Comparison of ENCODE assay signal across 1 cellular context in the genomic region with DNA sequence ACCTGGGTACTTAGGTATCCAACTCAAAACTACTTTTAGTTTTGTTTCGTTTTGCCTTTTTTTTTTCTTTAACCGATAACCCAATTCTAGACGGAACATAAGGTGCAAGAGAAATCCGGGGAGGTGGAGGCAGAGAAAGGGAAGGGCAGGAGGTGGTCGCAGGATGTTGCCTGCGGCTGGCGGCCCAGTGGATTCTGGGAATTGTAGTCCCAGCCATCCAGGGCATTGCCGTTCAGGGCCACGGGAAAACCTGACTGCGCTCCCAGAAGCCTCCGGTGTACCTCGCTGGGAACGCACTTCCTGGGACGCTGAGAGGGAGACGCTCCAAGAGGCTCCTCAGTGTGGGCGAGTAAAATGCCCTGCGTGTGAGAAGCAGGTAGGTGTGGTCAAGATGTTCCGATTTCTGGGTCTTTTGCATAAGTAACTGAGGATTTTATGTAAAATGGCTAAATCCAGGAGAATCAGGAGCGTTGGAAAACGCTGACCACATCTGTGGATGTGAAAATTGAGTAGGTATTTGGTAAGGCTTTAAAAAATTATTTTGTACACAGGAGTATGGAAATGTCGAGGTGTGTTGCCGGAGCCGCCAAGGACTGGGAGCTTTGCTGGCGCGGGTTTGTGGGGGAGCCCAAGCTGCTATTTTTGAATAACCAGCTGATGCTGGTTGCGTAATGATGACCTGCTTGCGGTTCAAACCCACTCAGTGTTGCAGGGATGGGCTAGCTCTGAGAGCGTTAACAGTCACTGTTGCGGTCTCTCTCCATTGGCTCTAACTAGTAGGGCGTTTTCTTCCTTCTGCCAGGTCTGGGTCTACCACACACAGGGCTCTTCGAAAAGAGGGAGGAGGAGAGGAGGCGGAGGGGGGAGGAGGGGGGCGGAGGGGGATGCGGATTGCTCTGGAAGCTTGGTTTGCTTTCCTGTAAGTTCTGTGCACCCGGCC.
A peak's percentile ranks its signal among the peaks of the same experiment; 100 is the strongest.
TF ChIP-seq lines count a peak whose summit lies in the region.

A gene (plus strand): TSS at position 288 of the 940 bp plus-strand sequence. CDS start 9,216 bp downstream, outside the sequence.

TF ChIP-seq in HEK293, 187 proteins besides CTCF, POLR2A, EP300 and RAD21 (continued from another document and continues in another):
- TF ChIP-seq, protein P1, sequence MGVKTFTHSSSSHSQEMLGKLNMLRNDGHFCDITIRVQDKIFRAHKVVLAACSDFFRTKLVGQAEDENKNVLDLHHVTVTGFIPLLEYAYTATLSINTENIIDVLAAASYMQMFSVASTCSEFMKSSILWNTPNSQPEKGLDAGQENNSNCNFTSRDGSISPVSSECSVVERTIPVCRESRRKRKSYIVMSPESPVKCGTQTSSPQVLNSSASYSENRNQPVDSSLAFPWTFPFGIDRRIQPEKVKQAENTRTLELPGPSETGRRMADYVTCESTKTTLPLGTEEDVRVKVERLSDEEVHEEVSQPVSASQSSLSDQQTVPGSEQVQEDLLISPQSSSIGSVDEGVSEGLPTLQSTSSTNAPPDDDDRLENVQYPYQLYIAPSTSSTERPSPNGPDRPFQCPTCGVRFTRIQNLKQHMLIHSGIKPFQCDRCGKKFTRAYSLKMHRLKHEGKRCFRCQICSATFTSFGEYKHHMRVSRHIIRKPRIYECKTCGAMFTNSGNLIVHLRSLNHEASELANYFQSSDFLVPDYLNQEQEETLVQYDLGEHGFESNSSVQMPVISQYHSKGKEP (tag by site-specific recombination; IDR thresholded peaks at IDR 0.05), result no peak
- TF ChIP-seq, protein P2, sequence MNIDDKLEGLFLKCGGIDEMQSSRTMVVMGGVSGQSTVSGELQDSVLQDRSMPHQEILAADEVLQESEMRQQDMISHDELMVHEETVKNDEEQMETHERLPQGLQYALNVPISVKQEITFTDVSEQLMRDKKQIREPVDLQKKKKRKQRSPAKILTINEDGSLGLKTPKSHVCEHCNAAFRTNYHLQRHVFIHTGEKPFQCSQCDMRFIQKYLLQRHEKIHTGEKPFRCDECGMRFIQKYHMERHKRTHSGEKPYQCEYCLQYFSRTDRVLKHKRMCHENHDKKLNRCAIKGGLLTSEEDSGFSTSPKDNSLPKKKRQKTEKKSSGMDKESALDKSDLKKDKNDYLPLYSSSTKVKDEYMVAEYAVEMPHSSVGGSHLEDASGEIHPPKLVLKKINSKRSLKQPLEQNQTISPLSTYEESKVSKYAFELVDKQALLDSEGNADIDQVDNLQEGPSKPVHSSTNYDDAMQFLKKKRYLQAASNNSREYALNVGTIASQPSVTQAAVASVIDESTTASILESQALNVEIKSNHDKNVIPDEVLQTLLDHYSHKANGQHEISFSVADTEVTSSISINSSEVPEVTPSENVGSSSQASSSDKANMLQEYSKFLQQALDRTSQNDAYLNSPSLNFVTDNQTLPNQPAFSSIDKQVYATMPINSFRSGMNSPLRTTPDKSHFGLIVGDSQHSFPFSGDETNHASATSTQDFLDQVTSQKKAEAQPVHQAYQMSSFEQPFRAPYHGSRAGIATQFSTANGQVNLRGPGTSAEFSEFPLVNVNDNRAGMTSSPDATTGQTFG (tag by site-specific recombination; IDR thresholded peaks at IDR 0.05; ENCODE audit: borderline replicate concordance), result no peak
- TF ChIP-seq ZNF423 (tag by site-specific recombination; IDR thresholded peaks at IDR 0.05) (no peak), ZNF138 (tag by site-specific recombination; IDR thresholded peaks at IDR 0.05; ENCODE audit: borderline replicate concordance) (no peak), ZNF23 (tag by site-specific recombination; IDR thresholded peaks at IDR 0.05; ENCODE audit: borderline replicate concordance) (no peak), ZFP3 (tag by site-specific recombination; IDR thresholded peaks at IDR 0.05; ENCODE audit: low read depth) (no peak), ZNF843 (tag by site-specific recombination; IDR thresholded peaks at IDR 0.05) (no peak), SALL2 (tag by site-specific recombination; IDR thresholded peaks at IDR 0.05; ENCODE audit: borderline replicate concordance) (no peak), ZNF114 (tag by site-specific recombination; IDR thresholded peaks at IDR 0.05) (no peak), ZNF501 (tag by site-specific recombination; IDR thresholded peaks at IDR 0.05) (0 out of 2 replicates have a peak, but pooled peaks have one; percentile 37), ZNF266 (tag by site-specific recombination; IDR thresholded peaks at IDR 0.05; ENCODE audit: low read depth) (no peak), ZNF677 (tag by site-specific recombination; IDR thresholded peaks at IDR 0.05) (no peak), ZFP37 (tag by site-specific recombination; IDR thresholded peaks at IDR 0.05) (0 out of 2 replicates have a peak, but pooled peaks have one; percentile 50), SP2 (tag by site-specific recombination; IDR thresholded peaks at IDR 0.05) (peak; percentile 32; the same call in 1 of the 2 replicates), ZNF10 (tag by site-specific recombination; IDR thresholded peaks at IDR 0.05) (no peak), ZNF175 (tag by site-specific recombination; IDR thresholded peaks at IDR 0.05) (no peak), ZNF610 (tag by site-specific recombination; IDR thresholded peaks at IDR 0.05; ENCODE audit: borderline replicate concordance) (no peak), ZFHX2 (tag by site-specific recombination; conservative IDR thresholded peaks at IDR 0.05) (peak; percentile 38; the same call in 1 of the 2 replicates), KLF16 (tag by site-specific recombination; IDR thresholded peaks at IDR 0.05) (no peak), BCL11A (tag by site-specific recombination; IDR thresholded peaks at IDR 0.05; ENCODE audit: low read depth) (no peak), SCRT1 (tag by site-specific recombination; IDR thresholded peaks at IDR 0.05; ENCODE audit: borderline replicate concordance) (no peak), HOXC10 (CRISPR knock-in tag; IDR thresholded peaks at IDR 0.05) (no peak), ZNF223 (tag by site-specific recombination; IDR thresholded peaks at IDR 0.05) (no peak)
- TF ChIP-seq, protein P3, sequence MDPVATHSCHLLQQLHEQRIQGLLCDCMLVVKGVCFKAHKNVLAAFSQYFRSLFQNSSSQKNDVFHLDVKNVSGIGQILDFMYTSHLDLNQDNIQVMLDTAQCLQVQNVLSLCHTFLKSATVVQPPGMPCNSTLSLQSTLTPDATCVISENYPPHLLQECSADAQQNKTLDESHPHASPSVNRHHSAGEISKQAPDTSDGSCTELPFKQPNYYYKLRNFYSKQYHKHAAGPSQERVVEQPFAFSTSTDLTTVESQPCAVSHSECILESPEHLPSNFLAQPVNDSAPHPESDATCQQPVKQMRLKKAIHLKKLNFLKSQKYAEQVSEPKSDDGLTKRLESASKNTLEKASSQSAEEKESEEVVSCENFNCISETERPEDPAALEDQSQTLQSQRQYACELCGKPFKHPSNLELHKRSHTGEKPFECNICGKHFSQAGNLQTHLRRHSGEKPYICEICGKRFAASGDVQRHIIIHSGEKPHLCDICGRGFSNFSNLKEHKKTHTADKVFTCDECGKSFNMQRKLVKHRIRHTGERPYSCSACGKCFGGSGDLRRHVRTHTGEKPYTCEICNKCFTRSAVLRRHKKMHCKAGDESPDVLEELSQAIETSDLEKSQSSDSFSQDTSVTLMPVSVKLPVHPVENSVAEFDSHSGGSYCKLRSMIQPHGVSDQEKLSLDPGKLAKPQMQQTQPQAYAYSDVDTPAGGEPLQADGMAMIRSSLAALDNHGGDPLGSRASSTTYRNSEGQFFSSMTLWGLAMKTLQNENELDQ (tag by site-specific recombination; IDR thresholded peaks at IDR 0.05; ENCODE audit: low read depth), result no peak
- TF ChIP-seq, protein P4, sequence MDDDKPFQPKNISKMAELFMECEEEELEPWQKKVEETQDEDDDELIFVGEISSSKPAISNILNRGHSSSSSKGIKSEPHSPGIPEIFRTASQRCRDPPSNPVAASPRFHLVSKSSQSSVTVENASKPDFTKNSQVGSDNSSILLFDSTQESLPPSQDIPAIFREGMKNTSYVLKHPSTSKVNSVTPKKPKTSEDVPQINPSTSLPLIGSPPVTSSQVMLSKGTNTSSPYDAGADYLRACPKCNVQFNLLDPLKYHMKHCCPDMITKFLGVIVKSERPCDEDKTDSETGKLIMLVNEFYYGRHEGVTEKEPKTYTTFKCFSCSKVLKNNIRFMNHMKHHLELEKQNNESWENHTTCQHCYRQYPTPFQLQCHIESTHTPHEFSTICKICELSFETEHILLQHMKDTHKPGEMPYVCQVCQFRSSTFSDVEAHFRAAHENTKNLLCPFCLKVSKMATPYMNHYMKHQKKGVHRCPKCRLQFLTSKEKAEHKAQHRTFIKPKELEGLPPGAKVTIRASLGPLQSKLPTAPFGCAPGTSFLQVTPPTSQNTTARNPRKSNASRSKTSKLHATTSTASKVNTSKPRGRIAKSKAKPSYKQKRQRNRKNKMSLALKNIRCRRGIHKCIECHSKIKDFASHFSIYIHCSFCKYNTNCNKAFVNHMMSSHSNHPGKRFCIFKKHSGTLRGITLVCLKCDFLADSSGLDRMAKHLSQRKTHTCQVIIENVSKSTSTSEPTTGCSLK (tag by site-specific recombination; IDR thresholded peaks at IDR 0.05), result no peak
- TF ChIP-seq, protein P5, sequence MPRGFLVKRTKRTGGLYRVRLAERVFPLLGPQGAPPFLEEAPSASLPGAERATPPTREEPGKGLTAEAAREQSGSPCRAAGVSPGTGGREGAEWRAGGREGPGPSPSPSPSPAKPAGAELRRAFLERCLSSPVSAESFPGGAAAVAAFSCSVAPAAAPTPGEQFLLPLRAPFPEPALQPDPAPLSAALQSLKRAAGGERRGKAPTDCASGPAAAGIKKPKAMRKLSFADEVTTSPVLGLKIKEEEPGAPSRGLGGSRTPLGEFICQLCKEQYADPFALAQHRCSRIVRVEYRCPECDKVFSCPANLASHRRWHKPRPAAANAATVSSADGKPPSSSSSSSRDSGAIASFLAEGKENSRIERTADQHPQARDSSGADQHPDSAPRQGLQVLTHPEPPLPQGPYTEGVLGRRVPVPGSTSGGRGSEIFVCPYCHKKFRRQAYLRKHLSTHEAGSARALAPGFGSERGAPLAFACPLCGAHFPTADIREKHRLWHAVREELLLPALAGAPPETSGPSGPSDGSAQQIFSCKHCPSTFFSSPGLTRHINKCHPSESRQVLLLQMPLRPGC (tag by site-specific recombination; IDR thresholded peaks at IDR 0.05), result no peak
- TF ChIP-seq, protein P6, sequence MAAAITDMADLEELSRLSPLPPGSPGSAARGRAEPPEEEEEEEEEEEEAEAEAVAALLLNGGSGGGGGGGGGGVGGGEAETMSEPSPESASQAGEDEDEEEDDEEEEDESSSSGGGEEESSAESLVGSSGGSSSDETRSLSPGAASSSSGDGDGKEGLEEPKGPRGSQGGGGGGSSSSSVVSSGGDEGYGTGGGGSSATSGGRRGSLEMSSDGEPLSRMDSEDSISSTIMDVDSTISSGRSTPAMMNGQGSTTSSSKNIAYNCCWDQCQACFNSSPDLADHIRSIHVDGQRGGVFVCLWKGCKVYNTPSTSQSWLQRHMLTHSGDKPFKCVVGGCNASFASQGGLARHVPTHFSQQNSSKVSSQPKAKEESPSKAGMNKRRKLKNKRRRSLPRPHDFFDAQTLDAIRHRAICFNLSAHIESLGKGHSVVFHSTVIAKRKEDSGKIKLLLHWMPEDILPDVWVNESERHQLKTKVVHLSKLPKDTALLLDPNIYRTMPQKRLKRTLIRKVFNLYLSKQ (tag by site-specific recombination; IDR thresholded peaks at IDR 0.05; ENCODE audit: borderline replicate concordance), result no peak
- TF ChIP-seq, protein P7, sequence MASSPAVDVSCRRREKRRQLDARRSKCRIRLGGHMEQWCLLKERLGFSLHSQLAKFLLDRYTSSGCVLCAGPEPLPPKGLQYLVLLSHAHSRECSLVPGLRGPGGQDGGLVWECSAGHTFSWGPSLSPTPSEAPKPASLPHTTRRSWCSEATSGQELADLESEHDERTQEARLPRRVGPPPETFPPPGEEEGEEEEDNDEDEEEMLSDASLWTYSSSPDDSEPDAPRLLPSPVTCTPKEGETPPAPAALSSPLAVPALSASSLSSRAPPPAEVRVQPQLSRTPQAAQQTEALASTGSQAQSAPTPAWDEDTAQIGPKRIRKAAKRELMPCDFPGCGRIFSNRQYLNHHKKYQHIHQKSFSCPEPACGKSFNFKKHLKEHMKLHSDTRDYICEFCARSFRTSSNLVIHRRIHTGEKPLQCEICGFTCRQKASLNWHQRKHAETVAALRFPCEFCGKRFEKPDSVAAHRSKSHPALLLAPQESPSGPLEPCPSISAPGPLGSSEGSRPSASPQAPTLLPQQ (tag by site-specific recombination; IDR thresholded peaks at IDR 0.05), result peak; percentile 10; the same call in 1 of the 2 replicates
- TF ChIP-seq, protein P8, sequence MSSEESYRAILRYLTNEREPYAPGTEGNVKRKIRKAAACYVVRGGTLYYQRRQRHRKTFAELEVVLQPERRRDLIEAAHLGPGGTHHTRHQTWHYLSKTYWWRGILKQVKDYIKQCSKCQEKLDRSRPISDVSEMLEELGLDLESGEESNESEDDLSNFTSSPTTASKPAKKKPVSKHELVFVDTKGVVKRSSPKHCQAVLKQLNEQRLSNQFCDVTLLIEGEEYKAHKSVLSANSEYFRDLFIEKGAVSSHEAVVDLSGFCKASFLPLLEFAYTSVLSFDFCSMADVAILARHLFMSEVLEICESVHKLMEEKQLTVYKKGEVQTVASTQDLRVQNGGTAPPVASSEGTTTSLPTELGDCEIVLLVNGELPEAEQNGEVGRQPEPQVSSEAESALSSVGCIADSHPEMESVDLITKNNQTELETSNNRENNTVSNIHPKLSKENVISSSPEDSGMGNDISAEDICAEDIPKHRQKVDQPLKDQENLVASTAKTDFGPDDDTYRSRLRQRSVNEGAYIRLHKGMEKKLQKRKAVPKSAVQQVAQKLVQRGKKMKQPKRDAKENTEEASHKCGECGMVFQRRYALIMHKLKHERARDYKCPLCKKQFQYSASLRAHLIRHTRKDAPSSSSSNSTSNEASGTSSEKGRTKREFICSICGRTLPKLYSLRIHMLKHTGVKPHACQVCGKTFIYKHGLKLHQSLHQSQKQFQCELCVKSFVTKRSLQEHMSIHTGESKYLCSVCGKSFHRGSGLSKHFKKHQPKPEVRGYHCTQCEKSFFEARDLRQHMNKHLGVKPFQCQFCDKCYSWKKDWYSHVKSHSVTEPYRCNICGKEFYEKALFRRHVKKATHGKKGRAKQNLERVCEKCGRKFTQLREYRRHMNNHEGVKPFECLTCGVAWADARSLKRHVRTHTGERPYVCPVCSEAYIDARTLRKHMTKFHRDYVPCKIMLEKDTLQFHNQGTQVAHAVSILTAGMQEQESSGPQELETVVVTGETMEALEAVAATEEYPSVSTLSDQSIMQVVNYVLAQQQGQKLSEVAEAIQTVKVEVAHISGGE (tag by site-specific recombination; conservative IDR thresholded peaks at IDR 0.05; ENCODE audit: low read depth), result peak; percentile 92
- TF ChIP-seq, protein P9, sequence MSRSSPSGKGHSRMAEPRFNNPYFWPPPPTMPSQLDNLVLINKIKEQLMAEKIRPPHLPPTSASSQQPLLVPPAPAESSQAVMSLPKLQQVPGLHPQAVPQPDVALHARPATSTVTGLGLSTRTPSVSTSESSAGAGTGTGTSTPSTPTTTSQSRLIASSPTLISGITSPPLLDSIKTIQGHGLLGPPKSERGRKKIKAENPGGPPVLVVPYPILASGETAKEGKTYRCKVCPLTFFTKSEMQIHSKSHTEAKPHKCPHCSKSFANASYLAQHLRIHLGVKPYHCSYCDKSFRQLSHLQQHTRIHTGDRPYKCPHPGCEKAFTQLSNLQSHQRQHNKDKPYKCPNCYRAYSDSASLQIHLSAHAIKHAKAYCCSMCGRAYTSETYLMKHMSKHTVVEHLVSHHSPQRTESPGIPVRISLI (tag by site-specific recombination; IDR thresholded peaks at IDR 0.05), result no peak
- TF ChIP-seq, protein P10, sequence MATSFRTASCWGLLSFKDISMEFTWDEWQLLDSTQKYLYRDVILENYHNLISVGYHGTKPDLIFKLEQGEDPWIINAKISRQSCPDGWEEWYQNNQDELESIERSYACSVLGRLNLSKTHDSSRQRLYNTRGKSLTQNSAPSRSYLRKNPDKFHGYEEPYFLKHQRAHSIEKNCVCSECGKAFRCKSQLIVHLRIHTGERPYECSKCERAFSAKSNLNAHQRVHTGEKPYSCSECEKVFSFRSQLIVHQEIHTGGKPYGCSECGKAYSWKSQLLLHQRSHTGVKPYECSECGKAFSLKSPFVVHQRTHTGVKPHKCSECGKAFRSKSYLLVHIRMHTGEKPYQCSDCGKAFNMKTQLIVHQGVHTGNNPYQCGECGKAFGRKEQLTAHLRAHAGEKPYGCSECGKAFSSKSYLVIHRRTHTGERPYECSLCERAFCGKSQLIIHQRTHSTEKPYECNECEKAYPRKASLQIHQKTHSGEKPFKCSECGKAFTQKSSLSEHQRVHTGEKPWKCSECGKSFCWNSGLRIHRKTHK (tag by site-specific recombination; IDR thresholded peaks at IDR 0.05), result no peak
